ENCODE assay signal across 8 cellular contexts in the genomic region with DNA sequence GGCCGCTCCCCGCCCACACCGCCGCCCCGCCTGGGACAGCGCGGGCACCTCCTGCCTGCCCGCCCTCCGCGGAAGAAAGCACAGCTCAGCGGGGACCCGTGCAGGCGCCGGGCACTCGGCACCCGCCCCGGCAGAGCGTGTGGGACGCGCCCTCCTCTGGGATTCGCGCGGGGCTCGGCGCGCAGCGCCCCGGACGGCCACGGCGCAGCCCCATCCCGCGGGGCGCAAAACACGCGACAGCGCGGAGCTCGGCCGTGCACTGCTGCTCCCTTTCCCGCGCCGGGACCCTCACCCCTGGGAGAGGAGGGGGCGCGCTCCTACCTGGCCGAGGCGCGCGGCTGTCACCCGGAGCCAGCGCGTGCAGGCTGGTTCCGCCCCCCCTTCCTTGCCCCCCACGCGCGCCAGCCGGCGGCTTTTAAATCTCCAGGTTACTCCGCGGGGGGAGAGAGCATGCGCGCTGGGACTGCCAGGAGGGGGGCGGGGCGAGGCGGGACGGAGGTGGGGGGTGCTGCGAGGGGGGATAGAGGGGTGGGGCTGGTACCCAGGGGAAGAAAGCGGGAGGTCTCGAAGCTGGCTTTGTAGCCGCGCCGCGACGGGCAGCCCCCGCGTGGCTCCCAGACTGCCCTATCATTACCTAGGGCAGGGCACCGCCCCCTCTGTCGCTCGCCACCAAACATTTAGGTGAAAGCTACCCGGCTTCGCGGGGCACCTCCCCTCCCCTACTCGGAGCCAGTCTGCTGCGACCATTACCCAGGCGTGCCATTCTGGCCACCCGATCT. TPM values are rescaled to one million over a fixed set of nuclear protein-coding genes. Genes with fewer than 3 reads are reported as not detected.
DNase-seq lines count a peak whose midpoint lies in the region; ATAC-seq and TF ChIP-seq lines count a peak whose summit lies in the region.

A gene with protein sequence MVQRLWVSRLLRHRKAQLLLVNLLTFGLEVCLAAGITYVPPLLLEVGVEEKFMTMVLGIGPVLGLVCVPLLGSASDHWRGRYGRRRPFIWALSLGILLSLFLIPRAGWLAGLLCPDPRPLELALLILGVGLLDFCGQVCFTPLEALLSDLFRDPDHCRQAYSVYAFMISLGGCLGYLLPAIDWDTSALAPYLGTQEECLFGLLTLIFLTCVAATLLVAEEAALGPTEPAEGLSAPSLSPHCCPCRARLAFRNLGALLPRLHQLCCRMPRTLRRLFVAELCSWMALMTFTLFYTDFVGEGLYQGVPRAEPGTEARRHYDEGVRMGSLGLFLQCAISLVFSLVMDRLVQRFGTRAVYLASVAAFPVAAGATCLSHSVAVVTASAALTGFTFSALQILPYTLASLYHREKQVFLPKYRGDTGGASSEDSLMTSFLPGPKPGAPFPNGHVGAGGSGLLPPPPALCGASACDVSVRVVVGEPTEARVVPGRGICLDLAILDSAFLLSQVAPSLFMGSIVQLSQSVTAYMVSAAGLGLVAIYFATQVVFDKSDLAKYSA (minus strand): TSS at position 437 of the 779 bp plus-strand sequence. CDS start 15,853 bp downstream, outside the sequence.

- H3K9me3 ChIP-seq in liver (ENCODE audit: control insufficient read depth in 4 of 4, low read length in 3 of 4): no peaks in the 10 kb centered on the region

- peak within 1 kb of the TSS; percentile 79 for H3K4me3 Mint-ChIP-seq in T-helper 2 cell treated with Interferon-gamma antibody and Interleukin-4, amounts not matched to agents 5 μg/mL and 100 μg/mL, for 36 hours

- under 1% methylated on average over 86 of the region's 86 CpGs for WGBS in liver

- H3K27ac ChIP-seq in liver (ENCODE audit: low read depth in 1 of 2, low read length in 2 of 2): peak within 1 kb of the TSS; percentile 74 to 80

- H3K27me3 Mint-ChIP-seq in T-helper 2 cell treated with Interferon-gamma antibody and Interleukin-4, amounts not matched to agents 5 μg/mL and 100 μg/mL, for 36 hours (ENCODE audit: low read depth): peaks cover 19% of the 10 kb centered on the region

- ATAC-seq in HG03175 (IDR thresholded peaks at IDR 0.05; ENCODE audit: unreplicated experiment): peak; percentile 47

- no peak for TF ChIP-seq CTCF in choroid plexus epithelial cell (conservative IDR thresholded peaks at IDR 0.05; ENCODE audit: low read depth, low read length)
- TF ChIP-seq CTCF in liver (IDR thresholded peaks at IDR 0.05; ENCODE audit: low read depth, low read length, missing input control): no peak

- H3K36me3 ChIP-seq in liver (ENCODE audit: control insufficient read depth in 4 of 4, insufficient read depth in 3 of 4, low read depth in 1 of 4, low read length in 3 of 4): no peaks in the 10 kb centered on the region

- peak within 1 kb of the TSS; percentile 66 to 67 for H3K9ac ChIP-seq in liver (ENCODE audit: low read depth in 1 of 2, low read length in 2 of 2)

- in situ Hi-C loops in Caki2 (cut with HindIII; ENCODE audit: low pct_unique_long_range_greater_than_20kb, low sequenced_read_pairs): no loop called here

- H3K27me3 ChIP-seq in liver (ENCODE audit: control insufficient read depth in 4 of 4, insufficient read depth in 4 of 4, low read length in 3 of 4): no peaks in the 10 kb centered on the region

- peak within 1 kb of the TSS; percentile 69 for H3K4me3 ChIP-seq in choroid plexus epithelial cell (ENCODE audit: low read depth, low read length)
- H3K4me3 ChIP-seq in liver (ENCODE audit: low read depth in 1 of 3, low read length in 3 of 3): peak within 1 kb of the TSS; percentile 3 to 87 (median 78)

- H3K4me1 Mint-ChIP-seq in T-helper 2 cell treated with Interferon-gamma antibody and Interleukin-4, amounts not matched to agents 5 μg/mL and 100 μg/mL, for 36 hours (ENCODE audit: low read depth): peaks cover 3% of the 10 kb centered on the region

- no peak within 1 kb of the TSS for H3K27ac Mint-ChIP-seq in T-helper 2 cell treated with Interferon-gamma antibody and Interleukin-4, amounts not matched to agents 5 μg/mL and 100 μg/mL, for 36 hours

- DNase-seq in Caki2 (ENCODE audit: low read depth): peak; percentile 23
- peak; percentile 13 for DNase-seq in T-helper 2 cell treated with Interferon-gamma antibody and Interleukin-4, amounts not matched to agents 5 μg/mL and 100 μg/mL, for 36 hours (ENCODE audit: low spot score)
- DNase-seq in choroid plexus epithelial cell (ENCODE audit: low read depth): no peak
- DNase-seq in stimulated activated CD8-positive, alpha-beta memory T cell treated with anti-CD3 and anti-CD28 coated beads, Interleukin-12 subunit alpha, Interleukin-12 subunit beta, amount 100 ng/mL, for 4 hours (ENCODE audit: low read depth): peak; percentile 34
- no peak for DNase-seq in NCI-H128 (lab: John Stamatoyannopoulos, UW; ENCODE audit: unreplicated experiment)
- no peak for DNase-seq in DMS153 treated with DMSO at 0.1 percent for 48 hours (lab: John Stamatoyannopoulos, UW; ENCODE audit: unreplicated experiment)

- H3K9me3 Mint-ChIP-seq in T-helper 2 cell treated with Interferon-gamma antibody and Interleukin-4, amounts not matched to agents 5 μg/mL and 100 μg/mL, for 36 hours: no peaks in the 10 kb centered on the region

- H3K36me3 Mint-ChIP-seq in T-helper 2 cell treated with Interferon-gamma antibody and Interleukin-4, amounts not matched to agents 5 μg/mL and 100 μg/mL, for 36 hours (ENCODE audit: low read depth): no peaks in the 10 kb centered on the region

- TF ChIP-seq RAD21 in liver (IDR thresholded peaks at IDR 0.05): no peak

- peaks cover 10 to 56% (median 51%) of the 10 kb centered on the region in 4 donors for H3K4me1 ChIP-seq in liver (ENCODE audit: control insufficient read depth in 4 of 4, insufficient read depth in 4 of 4, low read length in 3 of 4)

TF ChIP-seq in liver, 16 proteins besides CTCF, POLR2A, EP300 and RAD21:
- TF ChIP-seq SP1 (IDR thresholded peaks at IDR 0.05) (no peak), EGR1 (IDR thresholded peaks at IDR 0.05; ENCODE audit: low read depth in 2 of 2) (no peak), HNF4G (IDR thresholded peaks at IDR 0.05) (no peak), FOXA1 (IDR thresholded peaks at IDR 0.05) (no peak), GABPA (IDR thresholded peaks at IDR 0.05 in 1 of 2, conservative IDR thresholded peaks at IDR 0.05 in 1 of 2) (no peak), NR2F2 (IDR thresholded peaks at IDR 0.05) (no peak), TAF1 (conservative IDR thresholded peaks at IDR 0.05) (no peak), JUND (IDR thresholded peaks at IDR 0.05) (no peak), HNF4A (conservative IDR thresholded peaks at IDR 0.05) (no peak), YY1 (IDR thresholded peaks at IDR 0.05) (no peak), RXRA (IDR thresholded peaks at IDR 0.05) (no peak), FOXA2 (IDR thresholded peaks at IDR 0.05) (no peak)
- TF ChIP-seq, protein P1, sequence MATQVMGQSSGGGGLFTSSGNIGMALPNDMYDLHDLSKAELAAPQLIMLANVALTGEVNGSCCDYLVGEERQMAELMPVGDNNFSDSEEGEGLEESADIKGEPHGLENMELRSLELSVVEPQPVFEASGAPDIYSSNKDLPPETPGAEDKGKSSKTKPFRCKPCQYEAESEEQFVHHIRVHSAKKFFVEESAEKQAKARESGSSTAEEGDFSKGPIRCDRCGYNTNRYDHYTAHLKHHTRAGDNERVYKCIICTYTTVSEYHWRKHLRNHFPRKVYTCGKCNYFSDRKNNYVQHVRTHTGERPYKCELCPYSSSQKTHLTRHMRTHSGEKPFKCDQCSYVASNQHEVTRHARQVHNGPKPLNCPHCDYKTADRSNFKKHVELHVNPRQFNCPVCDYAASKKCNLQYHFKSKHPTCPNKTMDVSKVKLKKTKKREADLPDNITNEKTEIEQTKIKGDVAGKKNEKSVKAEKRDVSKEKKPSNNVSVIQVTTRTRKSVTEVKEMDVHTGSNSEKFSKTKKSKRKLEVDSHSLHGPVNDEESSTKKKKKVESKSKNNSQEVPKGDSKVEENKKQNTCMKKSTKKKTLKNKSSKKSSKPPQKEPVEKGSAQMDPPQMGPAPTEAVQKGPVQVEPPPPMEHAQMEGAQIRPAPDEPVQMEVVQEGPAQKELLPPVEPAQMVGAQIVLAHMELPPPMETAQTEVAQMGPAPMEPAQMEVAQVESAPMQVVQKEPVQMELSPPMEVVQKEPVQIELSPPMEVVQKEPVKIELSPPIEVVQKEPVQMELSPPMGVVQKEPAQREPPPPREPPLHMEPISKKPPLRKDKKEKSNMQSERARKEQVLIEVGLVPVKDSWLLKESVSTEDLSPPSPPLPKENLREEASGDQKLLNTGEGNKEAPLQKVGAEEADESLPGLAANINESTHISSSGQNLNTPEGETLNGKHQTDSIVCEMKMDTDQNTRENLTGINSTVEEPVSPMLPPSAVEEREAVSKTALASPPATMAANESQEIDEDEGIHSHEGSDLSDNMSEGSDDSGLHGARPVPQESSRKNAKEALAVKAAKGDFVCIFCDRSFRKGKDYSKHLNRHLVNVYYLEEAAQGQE (IDR thresholded peaks at IDR 0.05): no peak
- TF ChIP-seq, protein P2, sequence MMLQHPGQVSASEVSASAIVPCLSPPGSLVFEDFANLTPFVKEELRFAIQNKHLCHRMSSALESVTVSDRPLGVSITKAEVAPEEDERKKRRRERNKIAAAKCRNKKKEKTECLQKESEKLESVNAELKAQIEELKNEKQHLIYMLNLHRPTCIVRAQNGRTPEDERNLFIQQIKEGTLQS (IDR thresholded peaks at IDR 0.05): no peak
- TF ChIP-seq, protein P3, sequence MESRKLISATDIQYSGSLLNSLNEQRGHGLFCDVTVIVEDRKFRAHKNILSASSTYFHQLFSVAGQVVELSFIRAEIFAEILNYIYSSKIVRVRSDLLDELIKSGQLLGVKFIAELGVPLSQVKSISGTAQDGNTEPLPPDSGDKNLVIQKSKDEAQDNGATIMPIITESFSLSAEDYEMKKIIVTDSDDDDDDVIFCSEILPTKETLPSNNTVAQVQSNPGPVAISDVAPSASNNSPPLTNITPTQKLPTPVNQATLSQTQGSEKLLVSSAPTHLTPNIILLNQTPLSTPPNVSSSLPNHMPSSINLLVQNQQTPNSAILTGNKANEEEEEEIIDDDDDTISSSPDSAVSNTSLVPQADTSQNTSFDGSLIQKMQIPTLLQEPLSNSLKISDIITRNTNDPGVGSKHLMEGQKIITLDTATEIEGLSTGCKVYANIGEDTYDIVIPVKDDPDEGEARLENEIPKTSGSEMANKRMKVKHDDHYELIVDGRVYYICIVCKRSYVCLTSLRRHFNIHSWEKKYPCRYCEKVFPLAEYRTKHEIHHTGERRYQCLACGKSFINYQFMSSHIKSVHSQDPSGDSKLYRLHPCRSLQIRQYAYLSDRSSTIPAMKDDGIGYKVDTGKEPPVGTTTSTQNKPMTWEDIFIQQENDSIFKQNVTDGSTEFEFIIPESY (IDR thresholded peaks at IDR 0.05): no peak
- TF ChIP-seq, protein P4, sequence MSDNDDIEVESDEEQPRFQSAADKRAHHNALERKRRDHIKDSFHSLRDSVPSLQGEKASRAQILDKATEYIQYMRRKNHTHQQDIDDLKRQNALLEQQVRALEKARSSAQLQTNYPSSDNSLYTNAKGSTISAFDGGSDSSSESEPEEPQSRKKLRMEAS (IDR thresholded peaks at IDR 0.05): no peak

RNA-seq across cellular contexts. Expression of the gene that starts here (rescaled TPM):
- total RNA-seq in Caki2 (2014; rRNA removed; shearing (Covaris generic); ENCODE audit: low replicate concordance): 2.2 and 2.3 TPM in 2 replicates
- total RNA-seq in liver: 1 to 10 TPM; 5.9 to 9.9 TPM
- 1 to 10 TPM; 5.3 to 5.6 TPM for polyA plus RNA-seq in liver

Comparison
In these comparisons a context has a peak if more than half of its experiments do, and no peak if none do; other contexts are left out.
1. DNase-seq: peak in Caki2 (single experiment), T-helper 2 cell treated with Interferon-gamma antibody and Interleukin-4, amounts not matched to agents 5 μg/mL and 100 μg/mL, for 36 hours (single experiment) and stimulated activated CD8-positive, alpha-beta memory T cell treated with anti-CD3 and anti-CD28 coated beads, Interleukin-12 subunit alpha, Interleukin-12 subunit beta, amount 100 ng/mL, for 4 hours (single experiment); none in choroid plexus epithelial cell (single experiment), NCI-H128 (single experiment) and DMS153 treated with DMSO at 0.1 percent for 48 hours (single experiment).